In the genomic region with DNA sequence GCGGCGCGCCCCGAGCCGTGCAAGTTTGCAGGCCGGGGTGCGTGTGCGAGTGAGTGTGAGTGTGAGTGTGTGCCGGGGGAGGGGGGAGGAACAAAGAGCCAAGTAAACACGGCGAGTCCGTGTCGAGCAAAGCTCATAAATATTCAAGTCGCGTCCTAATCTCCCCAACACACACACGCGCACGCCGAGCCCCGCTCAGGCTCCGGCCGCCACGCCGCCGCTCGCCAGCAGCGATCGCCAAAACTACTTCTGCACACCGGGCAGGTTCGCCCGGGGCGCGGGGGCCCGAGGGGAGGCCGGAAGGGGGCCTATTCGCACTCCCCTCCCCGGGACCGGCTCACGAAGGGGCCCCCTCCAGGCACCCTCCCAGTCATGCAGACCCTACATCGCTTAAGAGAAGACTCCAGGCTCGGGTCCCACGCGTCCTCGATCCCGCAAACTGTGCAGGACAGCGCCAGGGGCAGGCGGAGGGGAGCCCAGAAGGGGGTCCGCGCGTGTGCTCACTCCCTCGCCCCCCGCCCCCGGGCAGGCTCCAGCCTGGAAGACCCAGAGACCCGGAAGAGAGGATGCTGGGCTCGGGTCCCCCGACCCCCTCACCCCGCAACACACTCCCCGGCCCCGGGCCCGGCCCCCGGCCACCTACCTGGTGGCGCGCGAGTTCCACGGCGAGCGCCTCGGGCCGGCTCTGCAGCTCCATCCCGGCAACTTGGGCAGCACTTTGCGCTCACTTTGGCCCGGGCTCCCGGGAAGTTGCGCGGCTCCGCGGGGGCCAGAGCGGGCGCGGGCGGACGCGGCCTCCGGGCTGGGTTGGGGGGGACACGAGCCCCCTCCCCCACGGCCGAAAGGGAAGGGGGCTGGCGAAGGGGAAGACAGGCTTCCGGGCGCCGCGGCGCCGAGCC, we compare ENCODE assay signal across 1 cellular context.
A peak's percentile ranks its signal among the peaks of the same experiment; 100 is the strongest.
TF ChIP-seq lines count a peak whose summit lies in the region.

No MANE protein-coding gene starts in this region.

TF ChIP-seq in HepG2, 621 proteins besides CTCF, POLR2A, EP300 and RAD21 (continued from another document):
- TF ChIP-seq, protein P1, sequence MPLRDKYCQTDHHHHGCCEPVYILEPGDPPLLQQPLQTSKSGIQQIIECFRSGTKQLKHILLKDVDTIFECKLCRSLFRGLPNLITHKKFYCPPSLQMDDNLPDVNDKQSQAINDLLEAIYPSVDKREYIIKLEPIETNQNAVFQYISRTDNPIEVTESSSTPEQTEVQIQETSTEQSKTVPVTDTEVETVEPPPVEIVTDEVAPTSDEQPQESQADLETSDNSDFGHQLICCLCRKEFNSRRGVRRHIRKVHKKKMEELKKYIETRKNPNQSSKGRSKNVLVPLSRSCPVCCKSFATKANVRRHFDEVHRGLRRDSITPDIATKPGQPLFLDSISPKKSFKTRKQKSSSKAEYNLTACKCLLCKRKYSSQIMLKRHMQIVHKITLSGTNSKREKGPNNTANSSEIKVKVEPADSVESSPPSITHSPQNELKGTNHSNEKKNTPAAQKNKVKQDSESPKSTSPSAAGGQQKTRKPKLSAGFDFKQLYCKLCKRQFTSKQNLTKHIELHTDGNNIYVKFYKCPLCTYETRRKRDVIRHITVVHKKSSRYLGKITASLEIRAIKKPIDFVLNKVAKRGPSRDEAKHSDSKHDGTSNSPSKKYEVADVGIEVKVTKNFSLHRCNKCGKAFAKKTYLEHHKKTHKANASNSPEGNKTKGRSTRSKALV (CRISPR knock-in tag; IDR thresholded peaks at IDR 0.05) = 0 out of 2 replicates have a peak, but pooled peaks have one; percentile 26
